In the genomic region with DNA sequence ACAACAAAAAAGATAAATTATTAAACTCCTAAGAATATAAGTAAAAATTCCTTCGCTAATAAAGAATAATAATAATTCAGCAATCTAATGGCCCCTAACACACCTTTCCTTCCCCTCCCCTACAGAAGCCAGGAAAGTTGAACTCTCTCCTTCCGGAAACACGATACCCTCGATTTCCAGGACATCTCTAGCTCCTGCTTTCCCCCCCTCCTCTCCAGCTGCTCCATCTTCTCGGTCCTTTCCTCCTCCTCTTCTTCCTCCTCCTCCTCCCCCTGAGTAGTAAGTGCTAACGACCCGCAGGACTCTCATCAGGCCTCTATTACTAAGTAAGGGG, we compare ENCODE assay signal across 8 cellular contexts. TPM values are rescaled to one million over a fixed set of nuclear protein-coding genes. Genes with fewer than 3 reads are reported as not detected.
DNase-seq lines count a peak whose midpoint lies in the region; ATAC-seq and TF ChIP-seq lines count a peak whose summit lies in the region.

No MANE protein-coding gene starts in this region.

- H3K27me3 ChIP-seq in Peyer's patch = no peaks in the 10 kb centered on the region
- H3K27me3 ChIP-seq in esophagus (ENCODE audit: control insufficient read depth in 1 of 2, insufficient read depth in 2 of 2, low read length in 2 of 2) = no peaks in the 10 kb centered on the region

- no peak for ATAC-seq in HG03196 (IDR thresholded peaks at IDR 0.05; ENCODE audit: unreplicated experiment)

- peaks cover 0 to 9% (median 0%) of the 10 kb centered on the region in 4 donors for H3K4me1 ChIP-seq in Peyer's patch
- no peaks in the 10 kb centered on the region for H3K4me1 ChIP-seq in esophagus (ENCODE audit: control insufficient read depth in 2 of 2, insufficient read depth in 2 of 2, low read length in 1 of 2)

- TF ChIP-seq CTCF in Peyer's patch (IDR thresholded peaks at IDR 0.05) (no peak), osteocyte (IDR thresholded peaks at IDR 0.05) (no peak), GM10266 (IDR thresholded peaks at IDR 0.05; ENCODE audit: control insufficient read depth, insufficient read depth, low read depth, missing control alignments) (no peak)

- H3K36me3 Mint-ChIP-seq in activated CD4-positive, alpha-beta T cell treated with anti-CD3 and anti-CD28 coated beads, Interleukin-2, amount 10 ng/mL, durations not matched to agents 24 days and 14 days (ENCODE audit: low read depth) = peaks cover 4% of the 10 kb centered on the region
- H3K36me3 Mint-ChIP-seq in osteocyte (ENCODE audit: unreplicated experiment) = no peaks in the 10 kb centered on the region

- H3K27me3 Mint-ChIP-seq in activated CD4-positive, alpha-beta T cell treated with anti-CD3 and anti-CD28 coated beads, Interleukin-2, amount 10 ng/mL, durations not matched to agents 24 days and 14 days = peaks cover 2% of the 10 kb centered on the region
- H3K27me3 Mint-ChIP-seq in osteocyte (ENCODE audit: unreplicated experiment) = peaks cover 18% of the 10 kb centered on the region

- no peaks in the 10 kb centered on the region for H3K9me3 ChIP-seq in Peyer's patch
- no peaks in the 10 kb centered on the region for H3K9me3 ChIP-seq in esophagus (ENCODE audit: control insufficient read depth in 2 of 2, insufficient read depth in 1 of 2, low read depth in 1 of 2, low read length in 1 of 2)

- H3K4me3 Mint-ChIP-seq in activated CD4-positive, alpha-beta T cell treated with anti-CD3 and anti-CD28 coated beads, Interleukin-2, amount 10 ng/mL, durations not matched to agents 24 days and 14 days = peak overlapping the region; percentile 99
- H3K4me3 Mint-ChIP-seq in osteocyte (ENCODE audit: unreplicated experiment) = peak overlapping the region; percentile 98

- intact Hi-C loops in activated CD4-positive, alpha-beta T cell treated with anti-CD3 and anti-CD28 coated beads, Interleukin-2, amount 10 ng/mL, durations not matched to agents 24 days and 14 days (cut with micrococcal nuclease) = loop anchor here (1.0 to 10.0 kb wide), 4 partner anchors 147 to 1746 kb away; partner anchors contain the start of gene NDUFAF5

- no peak for DNase-seq in activated CD4-positive, alpha-beta T cell treated with anti-CD3 and anti-CD28 coated beads, Interleukin-2, amount 10 ng/mL, durations not matched to agents 24 days and 14 days
- no peak for DNase-seq in activated CD4-positive, alpha-beta T cell treated with anti-CD3 and anti-CD28 coated beads for 4 hours
- DNase-seq in Peyer's patch = no peak
- no peak for DNase-seq in osteocyte (ENCODE audit: extremely low spot score, unreplicated experiment)
- no peak for DNase-seq in DMS114 treated with DMSO at 0.1 percent for 48 hours (lab: John Stamatoyannopoulos, UW; ENCODE audit: unreplicated experiment)
- no peak for DNase-seq in GM10266 (ENCODE audit: extremely low spot score)

- H3K4me1 Mint-ChIP-seq in activated CD4-positive, alpha-beta T cell treated with anti-CD3 and anti-CD28 coated beads, Interleukin-2, amount 10 ng/mL, durations not matched to agents 24 days and 14 days = peaks cover 20% of the 10 kb centered on the region
- peaks cover 14% of the 10 kb centered on the region for H3K4me1 Mint-ChIP-seq in osteocyte (ENCODE audit: unreplicated experiment)

- H3K4me3 ChIP-seq in Peyer's patch (peak overlapping the region; percentile 72 to 94 (median 88)), esophagus (ENCODE audit: low read depth in 1 of 2, low read length in 2 of 2) (peak overlapping the region; percentile 87 to 96)

- peak overlapping the region; percentile 61 to 80 (median 72) for H3K27ac ChIP-seq in Peyer's patch
- peak overlapping the region; percentile 30 to 81 for H3K27ac ChIP-seq in esophagus (ENCODE audit: low read depth in 2 of 2, low read length in 1 of 2)

- 1 to 5% methylated on average over 7 of the region's 7 CpGs for WGBS in esophagus, 2 donors

- H3K9me3 Mint-ChIP-seq in activated CD4-positive, alpha-beta T cell treated with anti-CD3 and anti-CD28 coated beads, Interleukin-2, amount 10 ng/mL, durations not matched to agents 24 days and 14 days = no peaks in the 10 kb centered on the region
- no peaks in the 10 kb centered on the region for H3K9me3 Mint-ChIP-seq in osteocyte (ENCODE audit: unreplicated experiment)

- no peaks in the 10 kb centered on the region for H3K36me3 ChIP-seq in Peyer's patch
- no peaks in the 10 kb centered on the region for H3K36me3 ChIP-seq in esophagus (ENCODE audit: control insufficient read depth in 2 of 2, insufficient read depth in 2 of 2, low read length in 1 of 2)

- peak overlapping the region; percentile 85 for H3K27ac Mint-ChIP-seq in activated CD4-positive, alpha-beta T cell treated with anti-CD3 and anti-CD28 coated beads, Interleukin-2, amount 10 ng/mL, durations not matched to agents 24 days and 14 days
- H3K27ac Mint-ChIP-seq in osteocyte (ENCODE audit: unreplicated experiment) = peak overlapping the region; percentile 91

- no peak for TF ChIP-seq POLR2A in Peyer's patch (IDR thresholded peaks at IDR 0.05)

RNA-seq across cellular contexts. Expression of gene TASP1, which starts 0.6 kb away (rescaled TPM):
- total RNA-seq in activated CD4-positive, alpha-beta T cell treated with anti-CD3 and anti-CD28 coated beads, Interleukin-2, amount 10 ng/mL, durations not matched to agents 24 days and 14 days = 14.6 and 14.9 TPM in 2 replicates
- total RNA-seq in Peyer's patch (10 to 100 TPM in 2 of 4 donors, 1 to 10 TPM in 2; 6.6 to 21.5 (median 9.8) TPM), osteocyte (9.0 and 10.9 TPM in 2 replicates)
- 1 to 10 TPM; 3.5 to 4.9 TPM for polyA plus RNA-seq in esophagus
